In the genomic region with DNA sequence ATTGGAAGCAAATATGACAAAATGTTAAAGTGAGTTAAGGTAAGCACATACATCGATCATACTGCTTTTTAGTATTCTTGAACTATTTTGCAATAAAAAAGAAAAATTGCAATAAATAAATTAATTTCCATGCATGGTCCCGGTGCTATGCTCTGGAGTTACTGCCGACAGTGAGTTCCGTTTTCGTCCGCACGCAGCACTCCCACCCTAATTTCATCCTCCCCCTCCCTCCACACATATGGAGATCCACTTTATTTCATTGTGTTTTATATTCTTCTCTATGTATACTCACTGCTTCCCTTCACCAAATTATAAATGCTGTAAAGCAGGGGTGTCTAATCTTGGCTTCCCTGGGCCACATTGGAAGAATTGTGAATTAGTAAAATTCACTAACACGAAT, we compare ENCODE assay signal across 38 cellular contexts.
"Had no signal": no experiment of that assay in that cellular context is flagged by ENCODE, and none has a peak within 500 bp of the region (broad histone marks: within the 10 kb centered on the region; RNA-seq: fewer than 3 reads in every experiment).

No MANE protein-coding gene starts in this region.

- H3K36me3 Mint-ChIP-seq: activated CD4-positive, alpha-beta memory T cell treated with anti-CD3 and anti-CD28 coated beads for 36 hours; activated CD8-positive, alpha-beta memory T cell treated with anti-CD3 and anti-CD28 coated beads, Interleukin-2, amount 10 ng/mL, durations not matched to agents 7 days and 5 days; activated naive CD4-positive, alpha-beta T cell treated with anti-CD3 and anti-CD28 coated beads, Interleukin-2, amount 50 U/mL, for 24 hours; activated naive CD8-positive, alpha-beta T cell treated with anti-CD3 and anti-CD28 coated beads for 36 hours had no signal

- H3K4me1 Mint-ChIP-seq: activated CD4-positive, alpha-beta T cell treated with anti-CD3 and anti-CD28 coated beads for 36 hours; activated CD4-positive, alpha-beta T cell treated with anti-CD3 and anti-CD28 coated beads, Interleukin-2, amount 10 ng/mL, durations not matched to agents 24 days and 14 days; activated CD8-positive, alpha-beta memory T cell treated with anti-CD3 and anti-CD28 coated beads, Interleukin-2, amount 10 ng/mL, durations not matched to agents 7 days and 5 days; activated naive CD4-positive, alpha-beta T cell treated with anti-CD3 and anti-CD28 coated beads, Interleukin-2, amount 50 U/mL, for 24 hours; activated naive CD8-positive, alpha-beta T cell treated with anti-CD3 and anti-CD28 coated beads for 36 hours; activated naive CD8-positive, alpha-beta T cell treated with anti-CD3 and anti-CD28 coated beads, Interleukin-2, amount 50 U/mL, for 24 hours; T-helper 17 cell had no signal

- H3K9me3 ChIP-seq: adrenal gland, body of pancreas, colonic mucosa, esophagus muscularis mucosa, gastrocnemius medialis, heart left ventricle had no signal

- H3K4me1 ChIP-seq: adrenal gland, body of pancreas had no signal

- H3K4me3 Mint-ChIP-seq: activated CD4-positive, alpha-beta memory T cell treated with anti-CD3 and anti-CD28 coated beads for 36 hours; activated CD4-positive, alpha-beta T cell treated with anti-CD3 and anti-CD28 coated beads for 36 hours; activated CD4-positive, alpha-beta T cell treated with anti-CD3 and anti-CD28 coated beads, Interleukin-2, amount 10 ng/mL, durations not matched to agents 24 days and 14 days; activated CD8-positive, alpha-beta memory T cell treated with anti-CD3 and anti-CD28 coated beads, Interleukin-2, amount 10 ng/mL, durations not matched to agents 7 days and 5 days; activated CD8-positive, alpha-beta T cell treated with anti-CD3 and anti-CD28 coated beads, Interleukin-2, amount 10 ng/mL, durations not matched to agents 7 days and 5 days; activated naive CD4-positive, alpha-beta T cell treated with anti-CD3 and anti-CD28 coated beads for 36 hours; activated naive CD4-positive, alpha-beta T cell treated with anti-CD3 and anti-CD28 coated beads, Interleukin-2, amount 50 U/mL, for 24 hours; activated naive CD8-positive, alpha-beta T cell treated with anti-CD3 and anti-CD28 coated beads for 36 hours; activated naive CD8-positive, alpha-beta T cell treated with anti-CD3 and anti-CD28 coated beads, Interleukin-2, amount 50 U/mL, for 24 hours; activated T-helper 1 cell treated with anti-CD3 and anti-CD28 coated beads, Interleukin-12 subunit alpha, Interleukin-12 subunit beta, Interleukin-2, Interleukin-4 antibody, amounts not matched to agents 30 ng/mL and 10 ng/mL and 1 ng/mL, durations not matched to agents 14 hours and 24 hours and 36 hours; dendritic cell treated with granulocyte-macrophage colony-stimulating factor and Interleukin-4, amounts not matched to agents 40 ng/mL and 50 ng/mL, for 4 days; T-helper 17 cell; T-helper 2 cell treated with Interferon-gamma antibody and Interleukin-4, amounts not matched to agents 5 μg/mL and 100 μg/mL, for 36 hours had no signal

- H3K27ac Mint-ChIP-seq: activated CD4-positive, alpha-beta memory T cell treated with anti-CD3 and anti-CD28 coated beads for 36 hours; activated CD4-positive, alpha-beta T cell treated with anti-CD3 and anti-CD28 coated beads for 36 hours; activated CD4-positive, alpha-beta T cell treated with anti-CD3 and anti-CD28 coated beads, Interleukin-2, amount 10 ng/mL, durations not matched to agents 24 days and 14 days; activated CD8-positive, alpha-beta memory T cell treated with anti-CD3 and anti-CD28 coated beads, Interleukin-2, amount 10 ng/mL, durations not matched to agents 7 days and 5 days; activated CD8-positive, alpha-beta T cell treated with anti-CD3 and anti-CD28 coated beads, Interleukin-2, amount 10 ng/mL, durations not matched to agents 7 days and 5 days; activated naive CD4-positive, alpha-beta T cell treated with anti-CD3 and anti-CD28 coated beads for 36 hours; activated naive CD4-positive, alpha-beta T cell treated with anti-CD3 and anti-CD28 coated beads, Interleukin-2, amount 50 U/mL, for 24 hours; activated naive CD8-positive, alpha-beta T cell treated with anti-CD3 and anti-CD28 coated beads for 36 hours; activated naive CD8-positive, alpha-beta T cell treated with anti-CD3 and anti-CD28 coated beads, Interleukin-2, amount 50 U/mL, for 24 hours; activated T-helper 1 cell treated with anti-CD3 and anti-CD28 coated beads, Interleukin-12 subunit alpha, Interleukin-12 subunit beta, Interleukin-2, Interleukin-4 antibody, amounts not matched to agents 30 ng/mL and 10 ng/mL and 1 ng/mL, durations not matched to agents 14 hours and 24 hours and 36 hours; activated T-helper 2 cell treated with anti-CD3 and anti-CD28 coated beads, Interferon-gamma antibody, Interleukin-2, Interleukin-4, amounts not matched to agents 10 μg/mL and 5 μg/mL and 100 μg/mL, durations not matched to agents 14 hours and 24 hours and 36 hours; dendritic cell treated with granulocyte-macrophage colony-stimulating factor and Interleukin-4, amounts not matched to agents 40 ng/mL and 50 ng/mL, for 4 days; T-helper 17 cell; T-helper 2 cell treated with Interferon-gamma antibody and Interleukin-4, amounts not matched to agents 5 μg/mL and 100 μg/mL, for 36 hours had no signal

- H3K27ac ChIP-seq: adrenal gland, body of pancreas, cardiac muscle cell, dorsolateral prefrontal cortex, esophagus muscularis mucosa, foreskin keratinocyte, gastrocnemius medialis, heart left ventricle, WERI-Rb-1 had no signal

- H3K27me3 Mint-ChIP-seq: activated CD4-positive, alpha-beta memory T cell treated with anti-CD3 and anti-CD28 coated beads for 36 hours; activated CD4-positive, alpha-beta T cell treated with anti-CD3 and anti-CD28 coated beads for 36 hours; activated naive CD4-positive, alpha-beta T cell treated with anti-CD3 and anti-CD28 coated beads, Interleukin-2, amount 50 U/mL, for 24 hours had no signal

- H3K4me3 ChIP-seq: adrenal gland, body of pancreas, cardiac muscle cell, colonic mucosa, dorsolateral prefrontal cortex, esophagus muscularis mucosa, gastrocnemius medialis, heart left ventricle had no signal

- H3K9me3 Mint-ChIP-seq: activated CD4-positive, alpha-beta T cell treated with anti-CD3 and anti-CD28 coated beads, Interleukin-2, amount 10 ng/mL, durations not matched to agents 24 days and 14 days; activated naive CD4-positive, alpha-beta T cell treated with anti-CD3 and anti-CD28 coated beads for 36 hours; activated naive CD8-positive, alpha-beta T cell treated with anti-CD3 and anti-CD28 coated beads for 36 hours; activated naive CD8-positive, alpha-beta T cell treated with anti-CD3 and anti-CD28 coated beads, Interleukin-2, amount 50 U/mL, for 24 hours; activated T-helper 2 cell treated with anti-CD3 and anti-CD28 coated beads, Interferon-gamma antibody, Interleukin-2, Interleukin-4, amounts not matched to agents 10 μg/mL and 5 μg/mL and 100 μg/mL, durations not matched to agents 14 hours and 24 hours and 36 hours; dendritic cell treated with granulocyte-macrophage colony-stimulating factor and Interleukin-4, amounts not matched to agents 40 ng/mL and 50 ng/mL, for 4 days had no signal

- H3K27me3 ChIP-seq: adrenal gland, body of pancreas, cardiac muscle cell, colonic mucosa, dorsolateral prefrontal cortex, esophagus muscularis mucosa, foreskin keratinocyte, gastrocnemius medialis, heart left ventricle had no signal

- DNase-seq: activated CD4-positive, alpha-beta memory T cell treated with anti-CD3 and anti-CD28 coated beads for 36 hours; activated CD4-positive, alpha-beta T cell treated with anti-CD3 and anti-CD28 coated beads for 36 hours; activated CD4-positive, alpha-beta T cell treated with anti-CD3 and anti-CD28 coated beads, Interleukin-2, amount 10 ng/mL, durations not matched to agents 24 days and 14 days; activated CD4-positive, CD25-positive, alpha-beta regulatory T cell; activated CD4-positive, CD25-positive, alpha-beta regulatory T cell treated with anti-CD3 and anti-CD28 coated beads, Interleukin-2, amount 50 U/mL, for 72 hours; activated CD8-positive, alpha-beta memory T cell treated with anti-CD3 and anti-CD28 coated beads, Interleukin-2, amount 10 ng/mL, durations not matched to agents 7 days and 5 days; activated CD8-positive, alpha-beta memory T cell treated with anti-CD3 and anti-CD28 coated beads, Interleukin-2, amount 50 U/mL, for 4 hours; activated CD8-positive, alpha-beta T cell treated with anti-CD3 and anti-CD28 coated beads, Interleukin-2, amount 10 ng/mL, durations not matched to agents 7 days and 5 days; activated effector memory CD4-positive, alpha-beta T cell treated with anti-CD3 and anti-CD28 coated beads, Interleukin-2, amount 50 U/mL, for 16 hours; activated naive CD4-positive, alpha-beta T cell treated with anti-CD3 and anti-CD28 coated beads for 36 hours; activated naive CD8-positive, alpha-beta T cell treated with anti-CD3 and anti-CD28 coated beads for 36 hours; activated naive CD8-positive, alpha-beta T cell treated with anti-CD3 and anti-CD28 coated beads, Interleukin-2, amount 50 U/mL, for 24 hours; activated T-cell treated with anti-CD3 and anti-CD28 coated beads, Interleukin-2, amount 50 U/mL, for 1 hour; activated T-cell treated with anti-CD3 and anti-CD28 coated beads, Interleukin-2, amount 50 U/mL, for 48 hours; adrenal gland; amygdala; aorta; body of pancreas; central memory CD4-positive, alpha-beta T cell; cerebellar nuclear complex; colonic mucosa; dorsolateral prefrontal cortex; effector memory CD4-positive, alpha-beta T cell; erythroblast; foreskin keratinocyte; gastrocnemius medialis; glutamatergic neuron; heart left ventricle; T-helper 17 cell; T1000; WERI-Rb-1 had no signal

- H3K36me3 ChIP-seq: adrenal gland, cardiac muscle cell, colonic mucosa, esophagus muscularis mucosa, gastrocnemius medialis, heart left ventricle, WERI-Rb-1 had no signal
